Comparison of ENCODE assay signal across 10 cellular contexts in genomic region chr3:71392277-71392676, GRCh38.
A peak's percentile ranks its signal among the peaks of the same experiment; 100 is the strongest.
DNase-seq lines count a peak whose midpoint lies in the region; ATAC-seq and TF ChIP-seq lines count a peak whose summit lies in the region.
"Had no signal": no experiment of that assay in that cellular context is flagged by ENCODE, and none has a peak within 500 bp of the region (broad histone marks: within the 10 kb centered on the region; RNA-seq: fewer than 3 reads in every experiment).

No MANE protein-coding gene starts in this region.

- no peak for DNase-seq in activated naive CD8-positive, alpha-beta T cell treated with anti-CD3 and anti-CD28 coated beads, Interleukin-2, amount 10 ng/mL, durations not matched to agents 7 days and 5 days
- DNase-seq in activated CD4-positive, alpha-beta T cell treated with anti-CD3 and anti-CD28 coated beads for 48 hours, result no peak
- DNase-seq in SKM-1 treated with dmso at 0.1 percent for 144 hours (lab: John Stamatoyannopoulos, UW; ENCODE audit: unreplicated experiment) (no peak), HFFc6 (no peak)
- no peak for DNase-seq in stimulated activated CD4-positive, alpha-beta T cell treated with anti-CD3 and anti-CD28 coated beads, Interleukin-2, amount 100 ng/mL, for 48 hours
- DNase-seq: foreskin melanocyte, NCI-H510A had no signal

- H3K9me3 Mint-ChIP-seq in activated naive CD8-positive, alpha-beta T cell treated with anti-CD3 and anti-CD28 coated beads, Interleukin-2, amount 10 ng/mL, durations not matched to agents 7 days and 5 days, result peaks cover 2% of the 10 kb centered on the region
- H3K9me3 Mint-ChIP-seq in HFFc6, result no peaks in the 10 kb centered on the region

- peak overlapping the region; percentile 90 for H3K27ac Mint-ChIP-seq in activated naive CD8-positive, alpha-beta T cell treated with anti-CD3 and anti-CD28 coated beads, Interleukin-2, amount 10 ng/mL, durations not matched to agents 7 days and 5 days
- H3K27ac Mint-ChIP-seq in HFFc6, result no peak overlapping the region

- ATAC-seq in GM18499 (IDR thresholded peaks at IDR 0.05; ENCODE audit: insufficient read depth, unreplicated experiment) (peak; percentile 68), GM21423 (IDR thresholded peaks at IDR 0.05; ENCODE audit: unreplicated experiment) (peak; percentile 73), HG03439 (IDR thresholded peaks at IDR 0.05; ENCODE audit: unreplicated experiment) (peak; percentile 84)
- ATAC-seq in activated naive CD8-positive, alpha-beta T cell treated with anti-CD3 and anti-CD28 coated beads, Interleukin-2, amount 10 ng/mL, durations not matched to agents 7 days and 5 days (ENCODE audit: low read depth), result no peak

- no peaks in the 10 kb centered on the region for H3K36me3 Mint-ChIP-seq in activated naive CD8-positive, alpha-beta T cell treated with anti-CD3 and anti-CD28 coated beads, Interleukin-2, amount 10 ng/mL, durations not matched to agents 7 days and 5 days
- H3K36me3 Mint-ChIP-seq in HFFc6 (ENCODE audit: low read depth), result no peaks in the 10 kb centered on the region

- H3K27me3 Mint-ChIP-seq in activated naive CD8-positive, alpha-beta T cell treated with anti-CD3 and anti-CD28 coated beads, Interleukin-2, amount 10 ng/mL, durations not matched to agents 7 days and 5 days, result no peaks in the 10 kb centered on the region
- H3K27me3 Mint-ChIP-seq in HFFc6 (ENCODE audit: insufficient read depth), result no peaks in the 10 kb centered on the region

- H3K4me1 Mint-ChIP-seq in activated naive CD8-positive, alpha-beta T cell treated with anti-CD3 and anti-CD28 coated beads, Interleukin-2, amount 10 ng/mL, durations not matched to agents 7 days and 5 days, result peaks cover 48% of the 10 kb centered on the region
- peaks cover 52% of the 10 kb centered on the region for H3K4me1 Mint-ChIP-seq in HFFc6 (ENCODE audit: low read depth)

- peak overlapping the region; percentile 72 for H3K4me3 Mint-ChIP-seq in activated naive CD8-positive, alpha-beta T cell treated with anti-CD3 and anti-CD28 coated beads, Interleukin-2, amount 10 ng/mL, durations not matched to agents 7 days and 5 days
- no peak overlapping the region for H3K4me3 Mint-ChIP-seq in HFFc6

- TF ChIP-seq CTCF in HFFc6 (IDR thresholded peaks at IDR 0.05), result no peak

- POLR2A ChIA-PET in activated naive CD8-positive, alpha-beta T cell treated with anti-CD3 and anti-CD28 coated beads, Interleukin-2, amount 10 ng/mL, durations not matched to agents 7 days and 5 days (lab: Charles Lee), result interaction anchor here (1.5 kb wide), 1 partner anchor 26 kb away, joined by 6 read pairs; no protein-coding TSS in a partner anchor
